Comparison of ENCODE assay signal across 8 cellular contexts in genomic region chr11:74388678-74389327, GRCh38. TPM values are rescaled to one million over a fixed set of nuclear protein-coding genes. Genes with fewer than 3 reads are reported as not detected.
DNase-seq lines count a peak whose midpoint lies in the region; ATAC-seq, FAIRE-seq and TF ChIP-seq lines count a peak whose summit lies in the region.

No MANE protein-coding gene starts in this region.

- no peak for ATAC-seq in HG03457 (IDR thresholded peaks at IDR 0.05; ENCODE audit: unreplicated experiment)

- DNase-seq in NCI-H2081 (lab: John Stamatoyannopoulos, UW) (peak; percentile 13 to 74), WERI-Rb-1 (peak; percentile 66), bronchial epithelial cell (ENCODE audit: low read depth) (peak; percentile 64), kidney tubule cell (ENCODE audit: low spot score) (peak; percentile 50)
- DNase-seq in stimulated activated CD4-positive, alpha-beta T cell treated with anti-CD3 and anti-CD28 coated beads, Interleukin-4, amount 100 ng/mL, for 48 hours (ENCODE audit: low read depth in 2 of 2) = peak; percentile 51 to 68

- H3K27ac ChIP-seq in 22Rv1 (no peak overlapping the region), WERI-Rb-1 (no peak overlapping the region)

- FAIRE-seq in bronchial epithelial cell (lab: Jason Lieb, UNC) = no peak

- H3K27me3 ChIP-seq in WERI-Rb-1 (ENCODE audit: insufficient read depth, low read depth, severe bottlenecking) (no peaks in the 10 kb centered on the region), bronchial epithelial cell (ENCODE audit: control insufficient read depth, insufficient read depth, low read length) (no peaks in the 10 kb centered on the region)

- H3K4me3 ChIP-seq in GM12875 (ENCODE audit: low read depth, low read length) = no peak overlapping the region
- no peak overlapping the region for H3K4me3 ChIP-seq in WERI-Rb-1 (ENCODE audit: low read depth, low read length)
- no peak overlapping the region for H3K4me3 ChIP-seq in bronchial epithelial cell (ENCODE audit: low read depth, low read length)

- H3K9me3 ChIP-seq in WERI-Rb-1 (ENCODE audit: severe bottlenecking) = no peaks in the 10 kb centered on the region

- no peaks in the 10 kb centered on the region for H3K36me3 ChIP-seq in WERI-Rb-1
- H3K36me3 ChIP-seq in bronchial epithelial cell (ENCODE audit: control insufficient read depth, insufficient read depth, low read length) = no peaks in the 10 kb centered on the region

- TF ChIP-seq CTCF in 22Rv1 (IDR thresholded peaks at IDR 0.05) (peak; percentile 92), GM12875 (IDR thresholded peaks at IDR 0.05; ENCODE audit: borderline replicate concordance, insufficient read depth, low read depth, low read length) (peak; percentile 48; the same call in 1 of the 2 replicates), WERI-Rb-1 (IDR thresholded peaks at IDR 0.05; ENCODE audit: low read depth, low read length) (peak; percentile 43), bronchial epithelial cell (IDR thresholded peaks at IDR 0.05; ENCODE audit: insufficient read depth, low read length, severe bottlenecking) (peak; percentile 59)

RNA-seq across cellular contexts. Expression of gene PGM2L1, which starts 9.4 kb away (rescaled TPM):
- total RNA-seq in bronchial epithelial cell = 1.1 and 9.5 TPM in 2 replicates
